In genomic region chr15:43107741-43108140, GRCh38 we compare ENCODE assay signal across 1 cellular context.
TF ChIP-seq lines count a peak whose summit lies in the region.

No MANE protein-coding gene starts in this region.

TF ChIP-seq in K562, 482 proteins besides CTCF, POLR2A, EP300 and RAD21 (continues in another document):
- TF ChIP-seq C11orf30 (IDR thresholded peaks at IDR 0.05; ENCODE audit: low read depth), result peak; percentile 67
- no peak for TF ChIP-seq MCM3 (IDR thresholded peaks at IDR 0.05)
- TF ChIP-seq ZNF274 (IDR thresholded peaks at IDR 0.05; ENCODE audit: borderline replicate concordance, low read depth, low read length), result no peak
- TF ChIP-seq PCBP2 (IDR thresholded peaks at IDR 0.05; ENCODE audit: low read depth, low read length, poor library complexity, severe bottlenecking), result no peak
- TF ChIP-seq ZNF140 (CRISPR knock-in tag; IDR thresholded peaks at IDR 0.05), result no peak
- peak; percentile 14; the same call in 1 of the 2 replicates for TF ChIP-seq MAFK (IDR thresholded peaks at IDR 0.05; ENCODE audit: low read length)
- TF ChIP-seq HMG20A (CRISPR knock-in tag; conservative IDR thresholded peaks at IDR 0.05), result no peak
- no peak for TF ChIP-seq PREB (CRISPR knock-in tag; IDR thresholded peaks at IDR 0.05)
- TF ChIP-seq, protein P1, sequence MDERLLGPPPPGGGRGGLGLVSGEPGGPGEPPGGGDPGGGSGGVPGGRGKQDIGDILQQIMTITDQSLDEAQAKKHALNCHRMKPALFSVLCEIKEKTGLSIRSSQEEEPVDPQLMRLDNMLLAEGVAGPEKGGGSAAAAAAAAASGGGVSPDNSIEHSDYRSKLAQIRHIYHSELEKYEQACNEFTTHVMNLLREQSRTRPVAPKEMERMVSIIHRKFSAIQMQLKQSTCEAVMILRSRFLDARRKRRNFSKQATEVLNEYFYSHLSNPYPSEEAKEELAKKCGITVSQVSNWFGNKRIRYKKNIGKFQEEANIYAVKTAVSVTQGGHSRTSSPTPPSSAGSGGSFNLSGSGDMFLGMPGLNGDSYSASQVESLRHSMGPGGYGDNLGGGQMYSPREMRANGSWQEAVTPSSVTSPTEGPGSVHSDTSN (CRISPR knock-in tag; IDR thresholded peaks at IDR 0.05; ENCODE audit: low read depth), result no peak
- TF ChIP-seq, protein P1 (tag; conservative IDR thresholded peaks at IDR 0.05; ENCODE audit: low read depth), result no peak
- TF ChIP-seq MAFF (IDR thresholded peaks at IDR 0.05; ENCODE audit: low read length), result peak; percentile 31; the same call in 1 of the 2 replicates
- no peak for TF ChIP-seq ZNF77 (CRISPR knock-in tag; IDR thresholded peaks at IDR 0.05)
- no peak for TF ChIP-seq EGR1 (conservative IDR thresholded peaks at IDR 0.05)
- TF ChIP-seq, protein P2, sequence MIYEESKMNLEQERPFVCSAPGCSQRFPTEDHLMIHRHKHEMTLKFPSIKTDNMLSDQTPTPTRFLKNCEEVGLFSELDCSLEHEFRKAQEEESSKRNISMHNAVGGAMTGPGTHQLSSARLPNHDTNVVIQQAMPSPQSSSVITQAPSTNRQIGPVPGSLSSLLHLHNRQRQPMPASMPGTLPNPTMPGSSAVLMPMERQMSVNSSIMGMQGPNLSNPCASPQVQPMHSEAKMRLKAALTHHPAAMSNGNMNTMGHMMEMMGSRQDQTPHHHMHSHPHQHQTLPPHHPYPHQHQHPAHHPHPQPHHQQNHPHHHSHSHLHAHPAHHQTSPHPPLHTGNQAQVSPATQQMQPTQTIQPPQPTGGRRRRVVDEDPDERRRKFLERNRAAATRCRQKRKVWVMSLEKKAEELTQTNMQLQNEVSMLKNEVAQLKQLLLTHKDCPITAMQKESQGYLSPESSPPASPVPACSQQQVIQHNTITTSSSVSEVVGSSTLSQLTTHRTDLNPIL (CRISPR knock-in tag; IDR thresholded peaks at IDR 0.05), result no peak
- TF ChIP-seq MED1 (CRISPR knock-in tag; IDR thresholded peaks at IDR 0.05; ENCODE audit: borderline replicate concordance), result no peak
- no peak for TF ChIP-seq HIVEP1 (CRISPR knock-in tag; IDR thresholded peaks at IDR 0.05)
- TF ChIP-seq BRD9 (IDR thresholded peaks at IDR 0.05; ENCODE audit: low read depth, partially characterized antibody), result no peak
- TF ChIP-seq KDM5B (IDR thresholded peaks at IDR 0.05; ENCODE audit: insufficient replicate concordance, low read depth, low read length), result no peak
- TF ChIP-seq SRSF7 (optimal IDR thresholded peaks at IDR 0.05; ENCODE audit: low read depth, low read length), result no peak
- TF ChIP-seq PHB (CRISPR knock-in tag; IDR thresholded peaks at IDR 0.05), result no peak
- TF ChIP-seq SMARCE1 (IDR thresholded peaks at IDR 0.05), result no peak
- no peak for TF ChIP-seq E2F6 (IDR thresholded peaks at IDR 0.05; ENCODE audit: borderline replicate concordance in 1 of 2, extremely low read depth in 1 of 2, insufficient read depth in 1 of 2, insufficient read length in 1 of 2, low read depth in 1 of 2, low read length in 1 of 2, poor library complexity in 1 of 2, severe bottlenecking in 1 of 2)
- TF ChIP-seq RFX1 (IDR thresholded peaks at IDR 0.05), result no peak
- no peak for TF ChIP-seq EZH2 (IDR thresholded peaks at IDR 0.05; ENCODE audit: borderline replicate concordance, low read depth, low read length)
- TF ChIP-seq ASH1L (IDR thresholded peaks at IDR 0.05; ENCODE audit: borderline replicate concordance, low read depth, partially characterized antibody), result no peak
- no peak for TF ChIP-seq ELK3 (CRISPR knock-in tag; IDR thresholded peaks at IDR 0.05)
- TF ChIP-seq PATZ1 (CRISPR knock-in tag; IDR thresholded peaks at IDR 0.05; ENCODE audit: borderline replicate concordance), result no peak
- no peak for TF ChIP-seq PRDM10 (IDR thresholded peaks at IDR 0.05; ENCODE audit: partially characterized antibody)
- TF ChIP-seq PTRF (tag; IDR thresholded peaks at IDR 0.05), result no peak
- no peak for TF ChIP-seq ZSCAN29 (IDR thresholded peaks at IDR 0.05)
- no peak for TF ChIP-seq ZNF174 (CRISPR knock-in tag; IDR thresholded peaks at IDR 0.05)
- TF ChIP-seq, protein P3, sequence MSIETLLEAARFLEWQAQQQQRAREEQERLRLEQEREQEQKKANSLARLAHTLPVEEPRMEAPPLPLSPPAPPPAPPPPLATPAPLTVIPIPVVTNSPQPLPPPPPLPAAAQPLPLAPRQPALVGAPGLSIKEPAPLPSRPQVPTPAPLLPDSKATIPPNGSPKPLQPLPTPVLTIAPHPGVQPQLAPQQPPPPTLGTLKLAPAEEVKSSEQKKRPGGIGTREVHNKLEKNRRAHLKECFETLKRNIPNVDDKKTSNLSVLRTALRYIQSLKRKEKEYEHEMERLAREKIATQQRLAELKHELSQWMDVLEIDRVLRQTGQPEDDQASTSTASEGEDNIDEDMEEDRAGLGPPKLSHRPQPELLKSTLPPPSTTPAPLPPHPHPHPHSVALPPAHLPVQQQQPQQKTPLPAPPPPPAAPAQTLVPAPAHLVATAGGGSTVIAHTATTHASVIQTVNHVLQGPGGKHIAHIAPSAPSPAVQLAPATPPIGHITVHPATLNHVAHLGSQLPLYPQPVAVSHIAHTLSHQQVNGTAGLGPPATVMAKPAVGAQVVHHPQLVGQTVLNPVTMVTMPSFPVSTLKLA (conservative IDR thresholded peaks at IDR 0.05), result no peak
- peak; percentile 40; the same call in 1 of the 2 replicates for TF ChIP-seq ZNF316 (IDR thresholded peaks at IDR 0.05)
- no peak for TF ChIP-seq CTCFL (IDR thresholded peaks at IDR 0.05; ENCODE audit: borderline replicate concordance, insufficient read depth, low read depth, low read length, poor library complexity, severe bottlenecking)
- TF ChIP-seq, protein P4, sequence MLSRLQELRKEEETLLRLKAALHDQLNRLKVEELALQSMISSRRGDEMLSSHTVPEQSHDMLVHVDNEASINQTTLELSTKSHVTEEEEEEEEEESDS (CRISPR knock-in tag; IDR thresholded peaks at IDR 0.05), result no peak
- TF ChIP-seq PHB2 (IDR thresholded peaks at IDR 0.05; ENCODE audit: low read depth), result no peak
- TF ChIP-seq ZNF696 (CRISPR knock-in tag; conservative IDR thresholded peaks at IDR 0.05), result no peak
- TF ChIP-seq, protein P5, sequence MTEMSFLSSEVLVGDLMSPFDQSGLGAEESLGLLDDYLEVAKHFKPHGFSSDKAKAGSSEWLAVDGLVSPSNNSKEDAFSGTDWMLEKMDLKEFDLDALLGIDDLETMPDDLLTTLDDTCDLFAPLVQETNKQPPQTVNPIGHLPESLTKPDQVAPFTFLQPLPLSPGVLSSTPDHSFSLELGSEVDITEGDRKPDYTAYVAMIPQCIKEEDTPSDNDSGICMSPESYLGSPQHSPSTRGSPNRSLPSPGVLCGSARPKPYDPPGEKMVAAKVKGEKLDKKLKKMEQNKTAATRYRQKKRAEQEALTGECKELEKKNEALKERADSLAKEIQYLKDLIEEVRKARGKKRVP (CRISPR knock-in tag; IDR thresholded peaks at IDR 0.05), result no peak
- no peak for TF ChIP-seq RHOXF2B (CRISPR knock-in tag; conservative IDR thresholded peaks at IDR 0.05)
- no peak for TF ChIP-seq SMARCC2 (IDR thresholded peaks at IDR 0.05; ENCODE audit: low read depth)
- no peak for TF ChIP-seq PHF8 (IDR thresholded peaks at IDR 0.05; ENCODE audit: borderline replicate concordance, low read length)
- TF ChIP-seq ZBTB7A (IDR thresholded peaks at IDR 0.05; ENCODE audit: borderline replicate concordance, control insufficient read depth, low read depth, low read length), result no peak
- TF ChIP-seq ZNF124 (CRISPR knock-in tag; IDR thresholded peaks at IDR 0.05), result no peak
- TF ChIP-seq FOXK1 (CRISPR knock-in tag; IDR thresholded peaks at IDR 0.05; ENCODE audit: borderline replicate concordance), result no peak
- no peak for TF ChIP-seq MLX (CRISPR knock-in tag; conservative IDR thresholded peaks at IDR 0.05)
- peak; percentile 79 for TF ChIP-seq NFE2 (IDR thresholded peaks at IDR 0.05; ENCODE audit: low read depth)
- TF ChIP-seq ELF4 (CRISPR knock-in tag; IDR thresholded peaks at IDR 0.05), result no peak
- no peak for TF ChIP-seq MYC (IDR thresholded peaks at IDR 0.05; ENCODE audit: low read depth, low read length)
- TF ChIP-seq MYC (CRISPR knock-in tag; IDR thresholded peaks at IDR 0.05; ENCODE audit: borderline replicate concordance, low read depth), result no peak
